18 cellular contexts compared by ENCODE assay signal in genomic region chr11:46981429-46981828, GRCh38. TPM values are rescaled to one million over a fixed set of nuclear protein-coding genes. Genes with fewer than 3 reads are reported as not detected.
DNase-seq lines count a peak whose midpoint lies in the region; ATAC-seq lines count a peak whose summit lies in the region.
"Had no signal": no experiment of that assay in that cellular context is flagged by ENCODE, and none has a peak within 500 bp of the region (broad histone marks: within the 10 kb centered on the region; RNA-seq: fewer than 3 reads in every experiment).

No MANE protein-coding gene starts in this region.

- no peak for DNase-seq in stimulated activated naive CD8-positive, alpha-beta T cell treated with anti-CD3 and anti-CD28 coated beads, Interleukin-15, Interleukin-2, amounts not matched to agents 100 U/mL and 50 U/mL, for 24 hours
- DNase-seq in RPMI7951 (ENCODE audit: low read depth) (peak; percentile 17), immature natural killer cell (peak; percentile 3 to 20 (median 5)), OCI-M2 (lab: John Stamatoyannopoulos, UW; ENCODE audit: unreplicated experiment) (no peak), T-helper 9 cell (no peak)
- DNase-seq: activated effector memory CD4-positive, alpha-beta T cell treated with Interleukin-2 at 50 U/mL for 16 hours; Caco-2; effector memory CD4-positive, alpha-beta T cell; left colon; NCI-H510A treated with DMSO at 0.1 percent for 48 hours; stimulated activated CD8-positive, alpha-beta memory T cell treated with anti-CD3 and anti-CD28 coated beads, Interleukin-4, amount 100 ng/mL, for 48 hours; SW 1271; thyroid gland had no signal

- H3K27ac Mint-ChIP-seq in stimulated activated naive CD8-positive, alpha-beta T cell treated with anti-CD3 and anti-CD28 coated beads, Interleukin-15, Interleukin-2, amounts not matched to agents 100 ng/mL and 50 ng/mL, for 24 hours = no peak overlapping the region
- H3K27ac Mint-ChIP-seq in immature natural killer cell = peak overlapping the region; percentile 2 to 85 (median 20)
- H3K27ac Mint-ChIP-seq: GM23338 had no signal

- H3K4me3 Mint-ChIP-seq in stimulated activated naive CD8-positive, alpha-beta T cell treated with anti-CD3 and anti-CD28 coated beads, Interleukin-15, Interleukin-2, amounts not matched to agents 100 ng/mL and 50 ng/mL, for 24 hours = peak overlapping the region; percentile 62
- peak overlapping the region; percentile 68 to 92 (median 79) for H3K4me3 Mint-ChIP-seq in immature natural killer cell
- H3K4me3 Mint-ChIP-seq: GM23338 had no signal

- H3K36me3 Mint-ChIP-seq in stimulated activated naive CD8-positive, alpha-beta T cell treated with anti-CD3 and anti-CD28 coated beads, Interleukin-15, Interleukin-2, amounts not matched to agents 100 ng/mL and 50 ng/mL, for 24 hours (ENCODE audit: low read depth) = no peaks in the 10 kb centered on the region
- peaks cover 0 to 4% (median 0%) of the 10 kb centered on the region in 3 donors for H3K36me3 Mint-ChIP-seq in immature natural killer cell

- no peaks in the 10 kb centered on the region for H3K27me3 Mint-ChIP-seq in stimulated activated naive CD8-positive, alpha-beta T cell treated with anti-CD3 and anti-CD28 coated beads, Interleukin-15, Interleukin-2, amounts not matched to agents 100 ng/mL and 50 ng/mL, for 24 hours
- no peaks in the 10 kb centered on the region for H3K27me3 Mint-ChIP-seq in immature natural killer cell (ENCODE audit: low read depth in 3 of 3)

- no peak for ATAC-seq in stimulated activated naive CD8-positive, alpha-beta T cell treated with anti-CD3 and anti-CD28 coated beads, Interleukin-15, Interleukin-2, amounts not matched to agents 100 U/mL and 50 U/mL, for 24 hours
- ATAC-seq in HG03108 (IDR thresholded peaks at IDR 0.05; ENCODE audit: unreplicated experiment) (no peak), HG03432 (IDR thresholded peaks at IDR 0.05; ENCODE audit: unreplicated experiment) (no peak)
- ATAC-seq: GM23338, left colon, Right ventricle myocardium inferior had no signal

- peaks cover 10% of the 10 kb centered on the region for H3K4me1 Mint-ChIP-seq in stimulated activated naive CD8-positive, alpha-beta T cell treated with anti-CD3 and anti-CD28 coated beads, Interleukin-15, Interleukin-2, amounts not matched to agents 100 ng/mL and 50 ng/mL, for 24 hours (ENCODE audit: low read depth)
- peaks cover 6 to 17% of the 10 kb centered on the region in 2 donors for H3K4me1 Mint-ChIP-seq in immature natural killer cell

- no peaks in the 10 kb centered on the region for H3K9me3 Mint-ChIP-seq in stimulated activated naive CD8-positive, alpha-beta T cell treated with anti-CD3 and anti-CD28 coated beads, Interleukin-15, Interleukin-2, amounts not matched to agents 100 ng/mL and 50 ng/mL, for 24 hours
- no peaks in the 10 kb centered on the region for H3K9me3 Mint-ChIP-seq in immature natural killer cell
- H3K9me3 Mint-ChIP-seq: GM23338 had no signal

RNA-seq across cellular contexts. Expression of gene CSTPP1, which starts 44.9 kb away (rescaled TPM):
- total RNA-seq in RPMI7951 (2014; rRNA removed; shearing (Covaris generic)) = 29.9 and 33.9 TPM in 2 replicates
- polyA plus RNA-seq in immature natural killer cell = 10 to 100 TPM; 13.2 to 24.1 (median 22.0) TPM

Comparison
In these comparisons a context has a peak if more than half of its experiments do, and no peak if none do; other contexts are left out.
1. DNase-seq: peak in RPMI7951 (single experiment) and immature natural killer cell (3 of 3); none in stimulated activated naive CD8-positive, alpha-beta T cell treated with anti-CD3 and anti-CD28 coated beads, Interleukin-15, Interleukin-2, amounts not matched to agents 100 U/mL and 50 U/mL, for 24 hours (single experiment), OCI-M2 (single experiment) and T-helper 9 cell (single experiment).